33 cellular contexts compared by ENCODE assay signal in genomic region chr2:178827111-178827510, GRCh38. TPM values are rescaled to one million over a fixed set of nuclear protein-coding genes. Genes with fewer than 3 reads are reported as not detected.
"Had no signal": no experiment of that assay in that cellular context is flagged by ENCODE, and none has a peak within 500 bp of the region (broad histone marks: within the 10 kb centered on the region; RNA-seq: fewer than 3 reads in every experiment).

No MANE protein-coding gene starts in this region.

- ATAC-seq: activated CD4-positive, alpha-beta T cell treated with anti-CD3 and anti-CD28 coated beads for 36 hours; activated CD8-positive, alpha-beta memory T cell treated with anti-CD3 and anti-CD28 coated beads, Interleukin-2, amount 10 ng/mL, durations not matched to agents 7 days and 5 days; activated CD8-positive, alpha-beta T cell treated with anti-CD3 and anti-CD28 coated beads, Interleukin-2, amount 10 ng/mL, durations not matched to agents 7 days and 5 days; activated naive CD8-positive, alpha-beta T cell treated with anti-CD3 and anti-CD28 coated beads, Interleukin-2, amount 50 U/mL, for 24 hours; body of pancreas; esophagus mucosa; foreskin keratinocyte; T-helper 17 cell had no signal

- H3K4me3 ChIP-seq: adrenal gland, body of pancreas, colonic mucosa had no signal

- H3K27ac Mint-ChIP-seq: activated CD4-positive, alpha-beta memory T cell treated with anti-CD3 and anti-CD28 coated beads for 36 hours; activated CD4-positive, alpha-beta T cell treated with anti-CD3 and anti-CD28 coated beads for 36 hours; activated CD4-positive, alpha-beta T cell treated with anti-CD3 and anti-CD28 coated beads, Interleukin-2, amount 10 ng/mL, durations not matched to agents 24 days and 14 days; activated CD8-positive, alpha-beta memory T cell treated with anti-CD3 and anti-CD28 coated beads, Interleukin-2, amount 10 ng/mL, durations not matched to agents 7 days and 5 days; activated CD8-positive, alpha-beta T cell treated with anti-CD3 and anti-CD28 coated beads, Interleukin-2, amount 10 ng/mL, durations not matched to agents 7 days and 5 days; activated naive CD4-positive, alpha-beta T cell treated with anti-CD3 and anti-CD28 coated beads for 36 hours; activated naive CD4-positive, alpha-beta T cell treated with anti-CD3 and anti-CD28 coated beads, Interleukin-2, amount 50 U/mL, for 24 hours; activated naive CD8-positive, alpha-beta T cell treated with anti-CD3 and anti-CD28 coated beads for 36 hours; activated naive CD8-positive, alpha-beta T cell treated with anti-CD3 and anti-CD28 coated beads, Interleukin-2, amount 50 U/mL, for 24 hours; activated T-helper 1 cell treated with anti-CD3 and anti-CD28 coated beads, Interleukin-12 subunit alpha, Interleukin-12 subunit beta, Interleukin-2, Interleukin-4 antibody, amounts not matched to agents 30 ng/mL and 10 ng/mL and 1 ng/mL, durations not matched to agents 14 hours and 24 hours and 36 hours; activated T-helper 2 cell treated with anti-CD3 and anti-CD28 coated beads, Interferon-gamma antibody, Interleukin-2, Interleukin-4, amounts not matched to agents 10 μg/mL and 5 μg/mL and 100 μg/mL, durations not matched to agents 14 hours and 24 hours and 36 hours; T-helper 17 cell; T-helper 2 cell treated with Interferon-gamma antibody and Interleukin-4, amounts not matched to agents 5 μg/mL and 100 μg/mL, for 36 hours had no signal

- DNase-seq: activated CD4-positive, alpha-beta memory T cell treated with anti-CD3 and anti-CD28 coated beads for 36 hours; activated CD4-positive, alpha-beta T cell treated with anti-CD3 and anti-CD28 coated beads for 36 hours; activated CD4-positive, alpha-beta T cell treated with anti-CD3 and anti-CD28 coated beads, Interleukin-2, amount 10 ng/mL, durations not matched to agents 24 days and 14 days; activated CD4-positive, CD25-positive, alpha-beta regulatory T cell; activated CD4-positive, CD25-positive, alpha-beta regulatory T cell treated with anti-CD3 and anti-CD28 coated beads, Interleukin-2, amount 50 U/mL, for 72 hours; activated CD8-positive, alpha-beta memory T cell treated with anti-CD3 and anti-CD28 coated beads, Interleukin-2, amount 10 ng/mL, durations not matched to agents 7 days and 5 days; activated CD8-positive, alpha-beta memory T cell treated with anti-CD3 and anti-CD28 coated beads, Interleukin-2, amount 50 U/mL, for 4 hours; activated CD8-positive, alpha-beta T cell treated with anti-CD3 and anti-CD28 coated beads, Interleukin-2, amount 10 ng/mL, durations not matched to agents 7 days and 5 days; activated effector memory CD4-positive, alpha-beta T cell treated with anti-CD3 and anti-CD28 coated beads, Interleukin-2, amount 50 U/mL, for 16 hours; activated naive CD4-positive, alpha-beta T cell treated with anti-CD3 and anti-CD28 coated beads for 36 hours; activated naive CD8-positive, alpha-beta T cell treated with anti-CD3 and anti-CD28 coated beads for 36 hours; activated naive CD8-positive, alpha-beta T cell treated with anti-CD3 and anti-CD28 coated beads, Interleukin-2, amount 50 U/mL, for 24 hours; activated T-cell treated with anti-CD3 and anti-CD28 coated beads, Interleukin-2, amount 50 U/mL, for 1 hour; activated T-cell treated with anti-CD3 and anti-CD28 coated beads, Interleukin-2, amount 50 U/mL, for 48 hours; adrenal gland; amygdala; aorta; body of pancreas; central memory CD4-positive, alpha-beta T cell; cerebellar nuclear complex; colonic mucosa; effector CD8-positive, alpha-beta T cell; foreskin keratinocyte; gastrocnemius medialis; glutamatergic neuron; T-helper 1 cell; T-helper 17 cell; T1000 had no signal

- H3K9me3 Mint-ChIP-seq: activated CD4-positive, alpha-beta memory T cell treated with anti-CD3 and anti-CD28 coated beads for 36 hours; activated naive CD4-positive, alpha-beta T cell treated with anti-CD3 and anti-CD28 coated beads, Interleukin-2, amount 50 U/mL, for 24 hours; activated T-helper 1 cell treated with anti-CD3 and anti-CD28 coated beads, Interleukin-12 subunit alpha, Interleukin-12 subunit beta, Interleukin-2, Interleukin-4 antibody, amounts not matched to agents 30 ng/mL and 10 ng/mL and 1 ng/mL, durations not matched to agents 14 hours and 24 hours and 36 hours; activated T-helper 2 cell treated with anti-CD3 and anti-CD28 coated beads, Interferon-gamma antibody, Interleukin-2, Interleukin-4, amounts not matched to agents 10 μg/mL and 5 μg/mL and 100 μg/mL, durations not matched to agents 14 hours and 24 hours and 36 hours; T-helper 2 cell treated with Interferon-gamma antibody and Interleukin-4, amounts not matched to agents 5 μg/mL and 100 μg/mL, for 36 hours had no signal

- H3K36me3 Mint-ChIP-seq: activated CD4-positive, alpha-beta memory T cell treated with anti-CD3 and anti-CD28 coated beads for 36 hours had no signal

- H3K4me3 Mint-ChIP-seq: activated CD4-positive, alpha-beta memory T cell treated with anti-CD3 and anti-CD28 coated beads for 36 hours; activated CD4-positive, alpha-beta T cell treated with anti-CD3 and anti-CD28 coated beads for 36 hours; activated CD4-positive, alpha-beta T cell treated with anti-CD3 and anti-CD28 coated beads, Interleukin-2, amount 10 ng/mL, durations not matched to agents 24 days and 14 days; activated CD8-positive, alpha-beta memory T cell treated with anti-CD3 and anti-CD28 coated beads, Interleukin-2, amount 10 ng/mL, durations not matched to agents 7 days and 5 days; activated CD8-positive, alpha-beta T cell treated with anti-CD3 and anti-CD28 coated beads, Interleukin-2, amount 10 ng/mL, durations not matched to agents 7 days and 5 days; activated naive CD4-positive, alpha-beta T cell treated with anti-CD3 and anti-CD28 coated beads for 36 hours; activated naive CD4-positive, alpha-beta T cell treated with anti-CD3 and anti-CD28 coated beads, Interleukin-2, amount 50 U/mL, for 24 hours; activated naive CD8-positive, alpha-beta T cell treated with anti-CD3 and anti-CD28 coated beads for 36 hours; activated naive CD8-positive, alpha-beta T cell treated with anti-CD3 and anti-CD28 coated beads, Interleukin-2, amount 50 U/mL, for 24 hours; activated T-helper 1 cell treated with anti-CD3 and anti-CD28 coated beads, Interleukin-12 subunit alpha, Interleukin-12 subunit beta, Interleukin-2, Interleukin-4 antibody, amounts not matched to agents 30 ng/mL and 10 ng/mL and 1 ng/mL, durations not matched to agents 14 hours and 24 hours and 36 hours; T-helper 17 cell; T-helper 2 cell treated with Interferon-gamma antibody and Interleukin-4, amounts not matched to agents 5 μg/mL and 100 μg/mL, for 36 hours had no signal

- H3K27me3 Mint-ChIP-seq: activated CD4-positive, alpha-beta memory T cell treated with anti-CD3 and anti-CD28 coated beads for 36 hours; activated CD4-positive, alpha-beta T cell treated with anti-CD3 and anti-CD28 coated beads for 36 hours; activated CD4-positive, alpha-beta T cell treated with anti-CD3 and anti-CD28 coated beads, Interleukin-2, amount 10 ng/mL, durations not matched to agents 24 days and 14 days; activated CD8-positive, alpha-beta memory T cell treated with anti-CD3 and anti-CD28 coated beads, Interleukin-2, amount 10 ng/mL, durations not matched to agents 7 days and 5 days; activated naive CD4-positive, alpha-beta T cell treated with anti-CD3 and anti-CD28 coated beads, Interleukin-2, amount 50 U/mL, for 24 hours; activated naive CD8-positive, alpha-beta T cell treated with anti-CD3 and anti-CD28 coated beads for 36 hours; activated naive CD8-positive, alpha-beta T cell treated with anti-CD3 and anti-CD28 coated beads, Interleukin-2, amount 50 U/mL, for 24 hours had no signal

- H3K36me3 ChIP-seq: adrenal gland, colonic mucosa, gastrocnemius medialis had no signal

- H3K27me3 ChIP-seq: adrenal gland, body of pancreas, colonic mucosa, gastrocnemius medialis had no signal

- H3K27ac ChIP-seq: adrenal gland, body of pancreas, colonic mucosa, foreskin keratinocyte had no signal

- H3K9me3 ChIP-seq: adrenal gland, body of pancreas, colonic mucosa, gastrocnemius medialis had no signal

- H3K4me1 ChIP-seq: adrenal gland, body of pancreas, colonic mucosa, foreskin keratinocyte had no signal

RNA-seq across cellular contexts. Expression of gene TTN, which starts 19.9 kb away (rescaled TPM):
- total RNA-seq: foreskin keratinocyte had no signal
- polyA plus RNA-seq: foreskin keratinocyte had no signal
